ENCODE assay signal across 1 cellular context in genomic region chr6:53984163-53984562, GRCh38.
TF ChIP-seq lines count a peak whose summit lies in the region.

No MANE protein-coding gene starts in this region.

TF ChIP-seq in SK-N-SH, 30 proteins besides CTCF, POLR2A, EP300 and RAD21 (continued from another document):
- TF ChIP-seq, protein P1, sequence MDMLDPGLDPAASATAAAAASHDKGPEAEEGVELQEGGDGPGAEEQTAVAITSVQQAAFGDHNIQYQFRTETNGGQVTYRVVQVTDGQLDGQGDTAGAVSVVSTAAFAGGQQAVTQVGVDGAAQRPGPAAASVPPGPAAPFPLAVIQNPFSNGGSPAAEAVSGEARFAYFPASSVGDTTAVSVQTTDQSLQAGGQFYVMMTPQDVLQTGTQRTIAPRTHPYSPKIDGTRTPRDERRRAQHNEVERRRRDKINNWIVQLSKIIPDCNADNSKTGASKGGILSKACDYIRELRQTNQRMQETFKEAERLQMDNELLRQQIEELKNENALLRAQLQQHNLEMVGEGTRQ (IDR thresholded peaks at IDR 0.05; ENCODE audit: borderline replicate concordance, low read depth, low read length): no peak
- TF ChIP-seq TEAD4 (IDR thresholded peaks at IDR 0.05; ENCODE audit: borderline replicate concordance, insufficient read depth) (peak; percentile 56; the same call in 1 of the 2 replicates), CHD2 (IDR thresholded peaks at IDR 0.05; ENCODE audit: low read length, partially characterized antibody) (no peak), JUND (IDR thresholded peaks at IDR 0.05) (peak; percentile 82), MEF2A (IDR thresholded peaks at IDR 0.05; ENCODE audit: borderline replicate concordance, low read depth) (peak; percentile 9; the same call in 1 of the 2 replicates), FOXJ3 (CRISPR knock-in tag; IDR thresholded peaks at IDR 0.05) (no peak), SIN3A (IDR thresholded peaks at IDR 0.05; ENCODE audit: borderline replicate concordance, low read depth, low read length) (no peak), ELF1 (IDR thresholded peaks at IDR 0.05) (no peak), EZH2phosphoT487 (IDR thresholded peaks at IDR 0.05; ENCODE audit: borderline replicate concordance, low read depth) (no peak), SMC3 (IDR thresholded peaks at IDR 0.05; ENCODE audit: low read depth, low read length) (no peak), REST (IDR thresholded peaks at IDR 0.05; ENCODE audit: low read depth, low read length) (no peak), FOSL2 (IDR thresholded peaks at IDR 0.05; ENCODE audit: borderline replicate concordance, low read depth) (peak; percentile 91), RCOR1 (IDR thresholded peaks at IDR 0.05; ENCODE audit: low read length) (no peak), RFX5 (IDR thresholded peaks at IDR 0.05; ENCODE audit: low read length) (no peak), TCF12 (IDR thresholded peaks at IDR 0.05) (peak; percentile 86), RXRA (IDR thresholded peaks at IDR 0.05; ENCODE audit: borderline replicate concordance, low read depth) (no peak)
- TF ChIP-seq, protein P2, sequence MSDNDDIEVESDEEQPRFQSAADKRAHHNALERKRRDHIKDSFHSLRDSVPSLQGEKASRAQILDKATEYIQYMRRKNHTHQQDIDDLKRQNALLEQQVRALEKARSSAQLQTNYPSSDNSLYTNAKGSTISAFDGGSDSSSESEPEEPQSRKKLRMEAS (IDR thresholded peaks at IDR 0.05; ENCODE audit: low read depth): peak; percentile 21; the same call in 1 of the 2 replicates
- TF ChIP-seq, protein P3, sequence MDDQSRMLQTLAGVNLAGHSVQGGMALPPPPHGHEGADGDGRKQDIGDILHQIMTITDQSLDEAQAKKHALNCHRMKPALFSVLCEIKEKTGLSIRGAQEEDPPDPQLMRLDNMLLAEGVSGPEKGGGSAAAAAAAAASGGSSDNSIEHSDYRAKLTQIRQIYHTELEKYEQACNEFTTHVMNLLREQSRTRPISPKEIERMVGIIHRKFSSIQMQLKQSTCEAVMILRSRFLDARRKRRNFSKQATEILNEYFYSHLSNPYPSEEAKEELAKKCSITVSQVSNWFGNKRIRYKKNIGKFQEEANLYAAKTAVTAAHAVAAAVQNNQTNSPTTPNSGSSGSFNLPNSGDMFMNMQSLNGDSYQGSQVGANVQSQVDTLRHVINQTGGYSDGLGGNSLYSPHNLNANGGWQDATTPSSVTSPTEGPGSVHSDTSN (IDR thresholded peaks at IDR 0.05): peak; percentile 88
- TF ChIP-seq, protein P4, sequence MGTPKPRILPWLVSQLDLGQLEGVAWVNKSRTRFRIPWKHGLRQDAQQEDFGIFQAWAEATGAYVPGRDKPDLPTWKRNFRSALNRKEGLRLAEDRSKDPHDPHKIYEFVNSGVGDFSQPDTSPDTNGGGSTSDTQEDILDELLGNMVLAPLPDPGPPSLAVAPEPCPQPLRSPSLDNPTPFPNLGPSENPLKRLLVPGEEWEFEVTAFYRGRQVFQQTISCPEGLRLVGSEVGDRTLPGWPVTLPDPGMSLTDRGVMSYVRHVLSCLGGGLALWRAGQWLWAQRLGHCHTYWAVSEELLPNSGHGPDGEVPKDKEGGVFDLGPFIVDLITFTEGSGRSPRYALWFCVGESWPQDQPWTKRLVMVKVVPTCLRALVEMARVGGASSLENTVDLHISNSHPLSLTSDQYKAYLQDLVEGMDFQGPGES (IDR thresholded peaks at IDR 0.05; ENCODE audit: low read depth, low read length): no peak
TF ChIP-seq in SK-N-SH: peak in this region for 10.
